ENCODE assay signal across 18 cellular contexts in the genomic region with DNA sequence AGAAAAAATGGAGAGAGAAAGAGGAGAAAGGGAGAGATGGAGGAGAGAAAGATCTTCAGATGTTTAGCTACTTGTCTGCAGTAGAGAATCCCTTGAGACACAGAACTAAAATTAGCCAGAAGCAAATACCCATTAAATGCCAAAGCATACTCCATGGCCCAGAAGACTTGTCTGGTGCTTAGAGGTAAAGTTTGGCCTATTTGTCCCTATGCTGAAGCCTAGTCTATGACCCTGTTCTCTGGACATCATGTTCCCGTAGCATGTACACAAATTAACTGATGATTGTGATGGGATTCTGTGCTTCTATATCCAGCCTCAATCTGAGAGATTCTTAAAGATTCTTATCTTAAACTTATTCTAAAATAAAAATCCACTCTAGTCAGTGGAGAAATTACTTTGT.
DNase-seq lines count a peak whose midpoint lies in the region; ATAC-seq, FAIRE-seq and TF ChIP-seq lines count a peak whose summit lies in the region.
"Had no signal": no experiment of that assay in that cellular context is flagged by ENCODE, and none has a peak within 500 bp of the region (broad histone marks: within the 10 kb centered on the region; RNA-seq: fewer than 3 reads in every experiment).

No MANE protein-coding gene starts in this region.

- H3K36me3 ChIP-seq in liver (ENCODE audit: control insufficient read depth in 4 of 4, insufficient read depth in 3 of 4, low read depth in 1 of 4, low read length in 3 of 4) (no peaks in the 10 kb centered on the region), HepG2 (replicated peaks in 1 of 2; ENCODE audit: control insufficient read depth in 1 of 2, insufficient read depth in 2 of 2, low read length in 2 of 2) (no peaks in the 10 kb centered on the region), heart left ventricle (no peaks in the 10 kb centered on the region), tibial artery (no peaks in the 10 kb centered on the region)
- H3K36me3 ChIP-seq in effector memory CD4-positive, alpha-beta T cell (ENCODE audit: control insufficient read depth, insufficient read depth, low read length) = no peaks in the 10 kb centered on the region

- no peaks in the 10 kb centered on the region for H3K79me2 ChIP-seq in HepG2 (ENCODE audit: insufficient read depth, low read length)

- H3K9me3 ChIP-seq in liver (ENCODE audit: control insufficient read depth in 4 of 4, low read length in 3 of 4) (no peaks in the 10 kb centered on the region), HepG2 (ENCODE audit: low read length) (no peaks in the 10 kb centered on the region), heart left ventricle (peaks cover 0 to 5% (median 0%) of the 10 kb centered on the region in 12 donors), tibial artery (no peaks in the 10 kb centered on the region)
- H3K9me3 ChIP-seq in effector memory CD4-positive, alpha-beta T cell (ENCODE audit: control insufficient read depth, low read length) = no peaks in the 10 kb centered on the region

- CTCF ChIA-PET in HepG2 (lab: Yijun Ruan, JAX; ENCODE audit: low intra/inter-chr PET ratio, low total read pairs) = no interaction called here

- DNase-seq in HepG2 (ENCODE audit: low spot score) = no peak
- no peak for DNase-seq in heart left ventricle
- peak; percentile 33 for DNase-seq in myocyte (ENCODE audit: low read depth)
- no peak for DNase-seq in tibial artery
- no peak for DNase-seq in effector memory CD4-positive, alpha-beta T cell
- no peak for DNase-seq in SKM-1 treated with dmso at 0.1 percent for 144 hours (lab: John Stamatoyannopoulos, UW; ENCODE audit: unreplicated experiment)
- DNase-seq: DMS153, EL, Kasumi-1, MM.1S, NCI-H1105, NCI-H1694 treated with DMSO at 0.1 percent for 48 hours, NCI-H2107, NCI-H226, NCI-H524 treated with DMSO at 0.1 percent for 48 hours had no signal

- no peak for FAIRE-seq in HepG2 (lab: Jason Lieb, UNC)
- FAIRE-seq: H54 had no signal

- H2AFZ ChIP-seq in HepG2 (ENCODE audit: low read length) = no peak overlapping the region

- TF ChIP-seq CTCF in liver (IDR thresholded peaks at IDR 0.05; ENCODE audit: low read depth, low read length, missing input control) (no peak), HepG2 (CRISPR knock-in tag; IDR thresholded peaks at IDR 0.05) (no peak), heart left ventricle (IDR thresholded peaks at IDR 0.05) (no peak), tibial artery (IDR thresholded peaks at IDR 0.05) (no peak)

- TF ChIP-seq POLR2A in HepG2 (IDR thresholded peaks at IDR 0.05; ENCODE audit: insufficient read depth in 1 of 2, low read depth in 2 of 2, low read length in 2 of 2) (no peak), heart left ventricle (IDR thresholded peaks at IDR 0.05) (no peak)

- peaks cover 11 to 47% (median 16%) of the 10 kb centered on the region in 4 donors for H3K4me1 ChIP-seq in liver (ENCODE audit: control insufficient read depth in 4 of 4, insufficient read depth in 4 of 4, low read length in 3 of 4)
- H3K4me1 ChIP-seq in HepG2 (ENCODE audit: insufficient read depth, low read length) = peaks cover 13% of the 10 kb centered on the region; the same call in 1 of the 2 replicates
- H3K4me1 ChIP-seq in heart left ventricle = peaks cover 0 to 14% (median 5%) of the 10 kb centered on the region in 12 donors
- H3K4me1 ChIP-seq in tibial artery = peaks cover 0 to 52% (median 13%) of the 10 kb centered on the region in 4 donors
- H3K4me1 ChIP-seq in effector memory CD4-positive, alpha-beta T cell (ENCODE audit: control insufficient read depth, insufficient read depth, low read length, poor library complexity, severe bottlenecking) = no peaks in the 10 kb centered on the region

- POLR2A ChIA-PET in HepG2 (lab: Yijun Ruan, JAX) = no interaction called here

- H4K20me1 ChIP-seq in HepG2 (ENCODE audit: insufficient read depth, low read length) = no peaks in the 10 kb centered on the region

- no TSS peak for BruUV-seq in HepG2 (replicated peaks; lab: Mats Ljungman, UMichigan)

- in situ Hi-C loops in HepG2 (cut with HindIII; ENCODE audit: extremely low pct_ligation_motif_present, low pct_unique_long_range_greater_than_20kb) = no loop called here

- H3K4me2 ChIP-seq in HepG2 (ENCODE audit: low read depth, low read length) = no peak overlapping the region

- TF ChIP-seq RAD21 in liver (IDR thresholded peaks at IDR 0.05) = peak in 1 of 2 donors; percentile 17
- no peak for TF ChIP-seq RAD21 in HepG2 (CRISPR knock-in tag; IDR thresholded peaks at IDR 0.05)

- TF ChIP-seq EP300 in HepG2 (IDR thresholded peaks at IDR 0.05; ENCODE audit: low read depth in 2 of 2, low read length in 2 of 2) (no peak), HepG2 (CRISPR knock-in tag; IDR thresholded peaks at IDR 0.05; ENCODE audit: borderline replicate concordance) (no peak)

- ATAC-seq in HepG2 (no peak), heart left ventricle (peak in 3 of 4 donors; percentile 49 to 67 (median 56)), HG03097 (IDR thresholded peaks at IDR 0.05; ENCODE audit: low FRiP score, unreplicated experiment) (no peak)

- H3K27me3 ChIP-seq in liver (ENCODE audit: control insufficient read depth in 4 of 4, insufficient read depth in 4 of 4, low read length in 3 of 4) = no peaks in the 10 kb centered on the region
- no peaks in the 10 kb centered on the region for H3K27me3 ChIP-seq in HepG2 (ENCODE audit: control insufficient read depth in 1 of 2, insufficient read depth in 2 of 2, low read length in 2 of 2)
- H3K27me3 ChIP-seq in heart left ventricle = no peaks in the 10 kb centered on the region
- no peaks in the 10 kb centered on the region for H3K27me3 ChIP-seq in tibial artery
- no peaks in the 10 kb centered on the region for H3K27me3 ChIP-seq in effector memory CD4-positive, alpha-beta T cell (replicated peaks; ENCODE audit: control insufficient read depth, insufficient read depth, low read length, poor library complexity, severe bottlenecking)

- H3K4me3 ChIP-seq in liver (ENCODE audit: low read depth in 1 of 3, low read length in 3 of 3) (no peak overlapping the region), HepG2 (replicated peaks in 1 of 3; ENCODE audit: insufficient read depth in 1 of 3, low read depth in 2 of 3, low read length in 3 of 3) (no peak overlapping the region), heart left ventricle (no peak overlapping the region), tibial artery (no peak overlapping the region)
- H3K4me3 ChIP-seq in effector memory CD4-positive, alpha-beta T cell (ENCODE audit: insufficient read depth, low read depth, low read length, poor library complexity, severe bottlenecking) = no peak overlapping the region

- H3K27ac ChIP-seq in liver (ENCODE audit: low read depth in 1 of 2, low read length in 2 of 2) = peak overlapping the region; percentile 54 to 68
- H3K27ac ChIP-seq in HepG2 (ENCODE audit: extremely low read length, insufficient read depth, low read length) = no peak overlapping the region
- peak overlapping the region in 4 of 12 donors; percentile 17 to 37 (median 30) for H3K27ac ChIP-seq in heart left ventricle
- H3K27ac ChIP-seq in tibial artery = peak overlapping the region; percentile 74 to 77
- no peak overlapping the region for H3K27ac ChIP-seq in effector memory CD4-positive, alpha-beta T cell (ENCODE audit: insufficient read depth, low read length, poor library complexity, severe bottlenecking)

- H3K9ac ChIP-seq in liver (ENCODE audit: low read depth in 1 of 2, low read length in 2 of 2) (peak overlapping the region in 1 of 2 donors; percentile 32), HepG2 (ENCODE audit: insufficient read depth, low read depth, low read length) (no peak overlapping the region)

- intact Hi-C loops in HepG2 (cut with micrococcal nuclease; ENCODE audit: unreplicated experiment) (no loop called here), heart left ventricle (cut with DNase I) (no loop called here), tibial artery (cut with DNase I; ENCODE audit: low total_unique reads) (loop anchor here (10.0 kb wide), 1 partner anchor 466 kb away; the partner anchor contains the start of gene CCDC71L)

- WGBS in liver = 59% methylated on average over 1 of the region's 1 CpG
- WGBS in HepG2 (ENCODE audit: low lambda C conversion rate) = 38% methylated on average over 1 of the region's 1 CpG
- 81 to 90% (median 83%) methylated on average over 1 of the region's 1 CpG for WGBS in heart left ventricle, 4 donors

TF ChIP-seq in liver, 16 proteins besides CTCF, POLR2A, EP300 and RAD21 (continues in another document):
- TF ChIP-seq RXRA (IDR thresholded peaks at IDR 0.05) (peak; percentile 65 to 67), YY1 (IDR thresholded peaks at IDR 0.05) (peak; percentile 44), NR2F2 (IDR thresholded peaks at IDR 0.05) (peak; percentile 42)

TF ChIP-seq in HepG2, 621 proteins besides CTCF, POLR2A, EP300 and RAD21 (continues in another document):
- TF ChIP-seq HNRNPH1 (optimal IDR thresholded peaks at IDR 0.05; ENCODE audit: low read depth, low read length) = no peak
- TF ChIP-seq ZNF180 (CRISPR knock-in tag; IDR thresholded peaks at IDR 0.05; ENCODE audit: borderline replicate concordance, low read depth) = no peak
- TF ChIP-seq NR3C1 (CRISPR knock-in tag; IDR thresholded peaks at IDR 0.05) = no peak
- no peak for TF ChIP-seq NFE2L2 (IDR thresholded peaks at IDR 0.05; ENCODE audit: low read length)
- no peak for TF ChIP-seq ZNF629 (CRISPR knock-in tag; conservative IDR thresholded peaks at IDR 0.05)
- TF ChIP-seq DMAP1 (CRISPR knock-in tag; IDR thresholded peaks at IDR 0.05) = no peak
- TF ChIP-seq PAF1 (CRISPR knock-in tag; IDR thresholded peaks at IDR 0.05) = no peak
- no peak for TF ChIP-seq ZBTB38 (CRISPR knock-in tag; IDR thresholded peaks at IDR 0.05)
- no peak for TF ChIP-seq IRF1 (CRISPR knock-in tag; IDR thresholded peaks at IDR 0.05; ENCODE audit: low read depth)
- TF ChIP-seq, protein P1, sequence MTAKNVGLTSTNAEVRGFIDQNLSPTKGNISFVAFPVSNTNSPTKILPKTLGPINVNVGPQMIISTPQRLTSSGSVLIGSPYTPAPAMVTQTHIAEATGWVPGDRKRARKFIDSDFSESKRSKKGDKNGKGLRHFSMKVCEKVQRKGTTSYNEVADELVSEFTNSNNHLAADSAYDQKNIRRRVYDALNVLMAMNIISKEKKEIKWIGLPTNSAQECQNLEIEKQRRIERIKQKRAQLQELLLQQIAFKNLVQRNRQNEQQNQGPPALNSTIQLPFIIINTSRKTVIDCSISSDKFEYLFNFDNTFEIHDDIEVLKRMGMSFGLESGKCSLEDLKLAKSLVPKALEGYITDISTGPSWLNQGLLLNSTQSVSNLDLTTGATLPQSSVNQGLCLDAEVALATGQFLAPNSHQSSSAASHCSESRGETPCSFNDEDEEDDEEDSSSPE (CRISPR knock-in tag; IDR thresholded peaks at IDR 0.05) = no peak

Comparison
In these comparisons a context has a peak if more than half of its experiments do, and no peak if none do; other contexts are left out.
1. H3K27ac ChIP-seq: peak in liver (2 of 2) and tibial artery (2 of 2); none in HepG2 (single experiment) and effector memory CD4-positive, alpha-beta T cell (single experiment).
2. ATAC-seq: peak in heart left ventricle (3 of 4); none in HepG2 (single experiment) and HG03097 (single experiment).